In genomic region chrX:51440365-51440764, GRCh38 we compare ENCODE assay signal across 2 cellular contexts.
TF ChIP-seq lines count a peak whose summit lies in the region.

No MANE protein-coding gene starts in this region.

TF ChIP-seq in GM23338, 12 proteins besides CTCF, POLR2A, EP300 and RAD21:
- TF ChIP-seq ZNF114 (CRISPR knock-in tag; IDR thresholded peaks at IDR 0.05): no peak
- no peak for TF ChIP-seq ZNF462 (CRISPR knock-in tag; IDR thresholded peaks at IDR 0.05)
- TF ChIP-seq EZH2 (IDR thresholded peaks at IDR 0.05; ENCODE audit: low read depth, unreplicated experiment): no peak
- no peak for TF ChIP-seq ETS1 (IDR thresholded peaks at IDR 0.05)
- TF ChIP-seq ZNF331 (CRISPR knock-in tag; IDR thresholded peaks at IDR 0.05; ENCODE audit: low read depth): no peak

TF ChIP-seq in H1, 55 proteins besides CTCF, POLR2A, EP300 and RAD21:
- TF ChIP-seq HDAC2 (IDR thresholded peaks at IDR 0.05; ENCODE audit: borderline replicate concordance in 1 of 2, low read depth in 2 of 2, low read length in 2 of 2) (no peak), SIN3A (conservative IDR thresholded peaks at IDR 0.05 in 1 of 2, IDR thresholded peaks at IDR 0.05 in 1 of 2; ENCODE audit: low read depth in 1 of 2, low read length in 2 of 2) (no peak), GABPA (IDR thresholded peaks at IDR 0.05; ENCODE audit: borderline replicate concordance, insufficient read depth, low read length) (no peak), RBBP5 (IDR thresholded peaks at IDR 0.05; ENCODE audit: borderline replicate concordance, low read depth, low read length) (0 out of 2 replicates have a peak, but pooled peaks have one; percentile 36)
TF ChIP-seq in H1: peak in this region for 1.
